ENCODE assay signal across 14 cellular contexts in the genomic region with DNA sequence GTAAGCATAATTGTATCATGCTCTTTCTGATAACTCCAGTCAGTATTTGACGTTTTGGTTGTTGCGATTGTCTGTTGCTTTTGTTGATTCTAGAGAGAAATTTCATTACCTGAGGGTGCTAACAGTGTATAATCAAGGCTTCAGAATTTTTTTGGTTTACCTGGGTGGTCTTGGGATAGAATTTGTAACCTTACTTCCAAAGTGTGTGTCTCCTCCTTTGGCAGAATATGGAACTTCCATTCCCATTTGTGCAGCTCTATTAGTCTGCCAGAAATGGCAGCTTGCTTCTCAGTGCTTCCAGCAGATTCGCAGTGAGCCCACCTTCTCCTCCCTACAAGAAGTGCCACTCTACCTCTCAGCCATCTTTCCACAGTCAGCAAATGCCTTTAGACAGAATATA.
"Had no signal": no experiment of that assay in that cellular context is flagged by ENCODE, and none has a peak within 500 bp of the region (broad histone marks: within the 10 kb centered on the region; RNA-seq: fewer than 3 reads in every experiment).

No MANE protein-coding gene starts in this region.

- H3K36me3 ChIP-seq: prostate gland, sigmoid colon, suprapubic skin, upper lobe of right lung had no signal

- H3K36me3 Mint-ChIP-seq: natural killer cell had no signal

- H3K4me1 ChIP-seq: prostate gland had no signal

- H3K4me3 ChIP-seq: lung, prostate gland, sigmoid colon, suprapubic skin, upper lobe of right lung had no signal

- H3K9me3 Mint-ChIP-seq: activated T-helper 2 cell treated with anti-CD3 and anti-CD28 coated beads, Interferon-gamma antibody, Interleukin-2, Interleukin-4, amounts not matched to agents 10 μg/mL and 5 μg/mL and 100 μg/mL, durations not matched to agents 14 hours and 24 hours and 36 hours; natural killer cell had no signal

- DNase-seq: activated naive CD4-positive, alpha-beta T cell treated with anti-CD3 and anti-CD28 coated beads, Interleukin-2, amount 50 U/mL, for 16 hours; amniotic stem cell; effector CD4-positive, alpha-beta T cell; left colon; natural killer cell; occipital lobe; sigmoid colon; stimulated activated CD4-positive, alpha-beta T cell treated with anti-CD3 and anti-CD28 coated beads, Interleukin-2, amount 100 ng/mL, for 24 hours; stimulated activated naive CD4-positive, alpha-beta T cell treated with Interleukin-2 at 50 U/mL for 16 hours; upper lobe of right lung had no signal

- H3K27ac Mint-ChIP-seq: activated T-helper 2 cell treated with anti-CD3 and anti-CD28 coated beads, Interferon-gamma antibody, Interleukin-2, Interleukin-4, amounts not matched to agents 10 μg/mL and 5 μg/mL and 100 μg/mL, durations not matched to agents 14 hours and 24 hours and 36 hours; natural killer cell had no signal

- H3K27ac ChIP-seq: prostate gland, sigmoid colon, suprapubic skin, upper lobe of right lung had no signal

- H3K9me3 ChIP-seq: prostate gland, sigmoid colon, suprapubic skin, upper lobe of right lung had no signal

- H3K27me3 ChIP-seq: sigmoid colon, suprapubic skin, upper lobe of right lung had no signal

- H3K4me3 Mint-ChIP-seq: natural killer cell had no signal
